23 cellular contexts compared by ENCODE assay signal in genomic region chr7:22983257-22983855, GRCh38.
"Had no signal": no experiment of that assay in that cellular context is flagged by ENCODE, and none has a peak within 500 bp of the region (broad histone marks: within the 10 kb centered on the region; RNA-seq: fewer than 3 reads in every experiment).

No MANE protein-coding gene starts in this region.

- H3K4me1 Mint-ChIP-seq: central memory CD8-positive, alpha-beta T cell; memory B cell; nephron progenitor cell; stimulated activated effector memory CD8-positive, alpha-beta T cell treated with anti-CD3 and anti-CD28 coated beads, Interleukin-12 subunit alpha, Interleukin-12 subunit beta, amount 100 ng/mL, for 72 hours; stimulated activated naive CD8-positive, alpha-beta T cell treated with anti-CD3 and anti-CD28 coated beads, Interleukin-15, amount 100 ng/mL, for 72 hours had no signal

- DNase-seq: activated CD4-positive, alpha-beta T cell treated with anti-CD3 and anti-CD28 coated beads, Interleukin-2, amount 10 ng/mL, durations not matched to agents 24 days and 14 days; activated CD8-positive, alpha-beta T cell treated with anti-CD3 and anti-CD28 coated beads, Interleukin-2, amount 10 ng/mL, durations not matched to agents 7 days and 5 days; activated gamma-delta T cell; activated naive CD4-positive, alpha-beta T cell treated with anti-CD3 and anti-CD28 coated beads, Interleukin-2, amount 50 U/mL, for 16 hours; activated naive CD8-positive, alpha-beta T cell treated with anti-CD3 and anti-CD28 coated beads, Interleukin-2, amount 50 U/mL, for 24 hours; dorsolateral prefrontal cortex; heart left ventricle; left colon; nephron progenitor cell; nucleus accumbens; right lobe of liver; stimulated activated CD4-positive, alpha-beta T cell treated with anti-CD3 and anti-CD28 coated beads, Interleukin-1b, Interleukin-23, amount 100 ng/mL, for 48 hours; stimulated activated naive CD8-positive, alpha-beta T cell treated with anti-CD3 and anti-CD28 coated beads, Interleukin-15, amount 100 ng/mL, for 72 hours; T-helper 1 cell; T-helper 9 cell; tibial artery had no signal

- ATAC-seq: activated CD4-positive, CD25-positive, alpha-beta regulatory T cell treated with anti-CD3 and anti-CD28 coated beads, Interleukin-2, amount 50 U/mL, for 24 hours; activated CD8-positive, alpha-beta T cell treated with anti-CD3 and anti-CD28 coated beads, Interleukin-2, amount 10 ng/mL, durations not matched to agents 7 days and 5 days; activated naive CD8-positive, alpha-beta T cell treated with anti-CD3 and anti-CD28 coated beads, Interleukin-2, amount 50 U/mL, for 24 hours; heart left ventricle; left colon; right lobe of liver; stimulated activated effector memory CD8-positive, alpha-beta T cell treated with anti-CD3 and anti-CD28 coated beads, Interleukin-12 subunit alpha, Interleukin-12 subunit beta, amount 100 ng/mL, for 72 hours; stimulated activated naive CD8-positive, alpha-beta T cell treated with anti-CD3 and anti-CD28 coated beads, Interleukin-15, amount 100 ng/mL, for 72 hours had no signal

- H3K27me3 Mint-ChIP-seq: activated CD4-positive, alpha-beta T cell treated with anti-CD3 and anti-CD28 coated beads, Interleukin-2, amount 10 ng/mL, durations not matched to agents 24 days and 14 days; activated naive CD8-positive, alpha-beta T cell treated with anti-CD3 and anti-CD28 coated beads, Interleukin-2, amount 50 U/mL, for 24 hours; central memory CD8-positive, alpha-beta T cell; memory B cell; stimulated activated naive CD8-positive, alpha-beta T cell treated with anti-CD3 and anti-CD28 coated beads, Interleukin-15, amount 100 ng/mL, for 72 hours had no signal

- H3K4me1 ChIP-seq: esophagus muscularis mucosa, right lobe of liver had no signal

- H3K27me3 ChIP-seq: dorsolateral prefrontal cortex, esophagus muscularis mucosa, heart left ventricle, right lobe of liver, tibial artery had no signal

- H3K4me3 ChIP-seq: dorsolateral prefrontal cortex, esophagus muscularis mucosa, heart left ventricle, right lobe of liver, skin epidermis, tibial artery had no signal

- H3K27ac Mint-ChIP-seq: activated CD4-positive, alpha-beta T cell treated with anti-CD3 and anti-CD28 coated beads, Interleukin-2, amount 10 ng/mL, durations not matched to agents 24 days and 14 days; activated CD8-positive, alpha-beta T cell treated with anti-CD3 and anti-CD28 coated beads, Interleukin-2, amount 10 ng/mL, durations not matched to agents 7 days and 5 days; activated naive CD8-positive, alpha-beta T cell treated with anti-CD3 and anti-CD28 coated beads, Interleukin-2, amount 50 U/mL, for 24 hours; activated T-helper 1 cell treated with anti-CD3 and anti-CD28 coated beads, Interleukin-12 subunit alpha, Interleukin-12 subunit beta, Interleukin-2, Interleukin-4 antibody, amounts not matched to agents 30 ng/mL and 10 ng/mL and 1 ng/mL, durations not matched to agents 14 hours and 24 hours and 36 hours; memory B cell; nephron progenitor cell; stimulated activated effector memory CD8-positive, alpha-beta T cell treated with anti-CD3 and anti-CD28 coated beads, Interleukin-12 subunit alpha, Interleukin-12 subunit beta, amount 100 ng/mL, for 72 hours; stimulated activated naive CD8-positive, alpha-beta T cell treated with anti-CD3 and anti-CD28 coated beads, Interleukin-15, amount 100 ng/mL, for 72 hours had no signal

- H3K9me3 ChIP-seq: esophagus muscularis mucosa, heart left ventricle, right lobe of liver, tibial artery had no signal

- H3K9me3 Mint-ChIP-seq: activated CD4-positive, alpha-beta T cell treated with anti-CD3 and anti-CD28 coated beads, Interleukin-2, amount 10 ng/mL, durations not matched to agents 24 days and 14 days; activated naive CD8-positive, alpha-beta T cell treated with anti-CD3 and anti-CD28 coated beads, Interleukin-2, amount 50 U/mL, for 24 hours; activated T-helper 1 cell treated with anti-CD3 and anti-CD28 coated beads, Interleukin-12 subunit alpha, Interleukin-12 subunit beta, Interleukin-2, Interleukin-4 antibody, amounts not matched to agents 30 ng/mL and 10 ng/mL and 1 ng/mL, durations not matched to agents 14 hours and 24 hours and 36 hours; central memory CD8-positive, alpha-beta T cell; memory B cell; nephron progenitor cell; stimulated activated effector memory CD8-positive, alpha-beta T cell treated with anti-CD3 and anti-CD28 coated beads, Interleukin-12 subunit alpha, Interleukin-12 subunit beta, amount 100 ng/mL, for 72 hours; stimulated activated naive CD8-positive, alpha-beta T cell treated with anti-CD3 and anti-CD28 coated beads, Interleukin-15, amount 100 ng/mL, for 72 hours had no signal

- H3K36me3 ChIP-seq: esophagus muscularis mucosa, right lobe of liver, tibial artery had no signal

- H3K27ac ChIP-seq: dorsolateral prefrontal cortex, esophagus muscularis mucosa, heart left ventricle, right lobe of liver, skin epidermis, tibial artery had no signal

- H3K4me3 Mint-ChIP-seq: activated CD4-positive, alpha-beta T cell treated with anti-CD3 and anti-CD28 coated beads, Interleukin-2, amount 10 ng/mL, durations not matched to agents 24 days and 14 days; activated CD8-positive, alpha-beta T cell treated with anti-CD3 and anti-CD28 coated beads, Interleukin-2, amount 10 ng/mL, durations not matched to agents 7 days and 5 days; activated naive CD8-positive, alpha-beta T cell treated with anti-CD3 and anti-CD28 coated beads, Interleukin-2, amount 50 U/mL, for 24 hours; activated T-helper 1 cell treated with anti-CD3 and anti-CD28 coated beads, Interleukin-12 subunit alpha, Interleukin-12 subunit beta, Interleukin-2, Interleukin-4 antibody, amounts not matched to agents 30 ng/mL and 10 ng/mL and 1 ng/mL, durations not matched to agents 14 hours and 24 hours and 36 hours; central memory CD8-positive, alpha-beta T cell; memory B cell; nephron progenitor cell; stimulated activated effector memory CD8-positive, alpha-beta T cell treated with anti-CD3 and anti-CD28 coated beads, Interleukin-12 subunit alpha, Interleukin-12 subunit beta, amount 100 ng/mL, for 72 hours; stimulated activated naive CD8-positive, alpha-beta T cell treated with anti-CD3 and anti-CD28 coated beads, Interleukin-15, amount 100 ng/mL, for 72 hours had no signal
